Comparison of ENCODE assay signal across 20 cellular contexts in the genomic region with DNA sequence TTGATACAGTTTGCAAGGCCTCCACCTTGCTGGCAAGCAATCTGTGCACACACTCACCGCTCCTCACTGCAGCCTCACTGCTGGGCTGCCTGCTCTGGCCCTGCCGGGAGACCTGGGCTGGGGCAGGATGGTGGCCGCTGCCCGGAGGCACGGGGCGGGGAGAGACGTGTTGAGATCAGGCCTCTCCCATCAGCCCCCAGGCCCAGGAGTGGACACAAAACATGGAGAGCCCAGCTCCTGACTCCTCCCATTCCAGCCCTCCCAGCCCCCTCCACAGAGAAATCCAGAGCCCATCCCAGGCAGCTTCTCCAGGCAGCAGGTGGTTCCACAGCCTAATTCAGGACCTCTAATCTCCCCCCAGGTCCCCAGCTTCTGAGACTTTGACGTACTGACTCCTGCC. TPM values are rescaled to one million over a fixed set of nuclear protein-coding genes. Genes with fewer than 3 reads are reported as not detected.
A peak's percentile ranks its signal among the peaks of the same experiment; 100 is the strongest.
DNase-seq lines count a peak whose midpoint lies in the region; ATAC-seq lines count a peak whose summit lies in the region.
"Had no signal": no experiment of that assay in that cellular context is flagged by ENCODE, and none has a peak within 500 bp of the region (broad histone marks: within the 10 kb centered on the region; RNA-seq: fewer than 3 reads in every experiment).

No MANE protein-coding gene starts in this region.

- H3K27me3 ChIP-seq in mesendoderm (ENCODE audit: insufficient read depth, low read length, poor library complexity) = no peaks in the 10 kb centered on the region
- no peaks in the 10 kb centered on the region for H3K27me3 ChIP-seq in naive thymus-derived CD4-positive, alpha-beta T cell (ENCODE audit: control insufficient read depth in 2 of 2, insufficient read depth in 2 of 2, low read length in 2 of 2)

- no peaks in the 10 kb centered on the region for H3K4me1 ChIP-seq in mesendoderm (ENCODE audit: control insufficient read depth, low read depth, low read length)
- H3K4me1 ChIP-seq in naive thymus-derived CD4-positive, alpha-beta T cell (ENCODE audit: control insufficient read depth in 2 of 2, insufficient read depth in 2 of 2, low read length in 2 of 2) = no peaks in the 10 kb centered on the region
- H3K4me1 ChIP-seq: Caco-2, SJCRH30 had no signal

- H3K36me3 ChIP-seq in mesendoderm (ENCODE audit: control insufficient read depth, insufficient read depth, low read length) = no peaks in the 10 kb centered on the region
- H3K36me3 ChIP-seq in naive thymus-derived CD4-positive, alpha-beta T cell (ENCODE audit: control insufficient read depth in 2 of 3, insufficient read depth in 3 of 3, low read length in 3 of 3) = no peaks in the 10 kb centered on the region
- H3K36me3 ChIP-seq: SJCRH30 had no signal

- H3K27ac ChIP-seq in mesendoderm (ENCODE audit: low read depth, low read length) = no peak overlapping the region
- no peak overlapping the region for H3K27ac ChIP-seq in naive thymus-derived CD4-positive, alpha-beta T cell (ENCODE audit: low read depth, low read length)
- H3K27ac ChIP-seq: SJCRH30 had no signal

- no peak overlapping the region for H2BK5ac ChIP-seq in mesendoderm (ENCODE audit: low read length)

- no peak overlapping the region for H4K5ac ChIP-seq in mesendoderm (ENCODE audit: low read length)

- POLR2A ChIA-PET in naive thymus-derived CD4-positive, alpha-beta T cell (lab: Charles Lee) = interaction anchor here (0.8 kb wide), 1 partner anchor 17 kb away, joined by 3 read pairs; no protein-coding TSS in a partner anchor

- no peak overlapping the region for H3K4me2 ChIP-seq in mesendoderm (ENCODE audit: low read length)

- H3K4ac ChIP-seq in mesendoderm (ENCODE audit: low read depth, low read length) = no peak overlapping the region

- no peak overlapping the region for H2BK15ac ChIP-seq in mesendoderm (replicated peaks; ENCODE audit: low read depth)

- no peak overlapping the region for H3K9ac ChIP-seq in mesendoderm (ENCODE audit: low read length)

- no peak overlapping the region for H3K4me3 Mint-ChIP-seq in naive thymus-derived CD4-positive, alpha-beta T cell
- H3K4me3 Mint-ChIP-seq: CD4-positive, alpha-beta T cell had no signal

- H3K79me1 ChIP-seq in mesendoderm (ENCODE audit: low read length) = no peaks in the 10 kb centered on the region

- H3K36me3 Mint-ChIP-seq in naive thymus-derived CD4-positive, alpha-beta T cell = no peaks in the 10 kb centered on the region

- H3K27ac Mint-ChIP-seq in naive thymus-derived CD4-positive, alpha-beta T cell = no peak overlapping the region
- H3K27ac Mint-ChIP-seq: CD4-positive, alpha-beta T cell had no signal

- H2BK120ac ChIP-seq in mesendoderm (ENCODE audit: low read depth, low read length) = no peak overlapping the region

- peaks cover 11 to 33% (median 16%) of the 10 kb centered on the region in 5 donors for H3K27me3 Mint-ChIP-seq in naive thymus-derived CD4-positive, alpha-beta T cell

- CTCF ChIA-PET in naive thymus-derived CD4-positive, alpha-beta T cell (lab: Charles Lee) = no interaction called here

- no CpG with 5 or more reads among the region's 8 CpGs for WGBS in mesendoderm (ENCODE audit: extremely low coverage, insufficient coverage, low lambda C conversion rate)

- ATAC-seq in naive thymus-derived CD4-positive, alpha-beta T cell = no peak
- ATAC-seq in GM18868 (IDR thresholded peaks at IDR 0.05; ENCODE audit: unreplicated experiment) = no peak
- ATAC-seq: Panc1 had no signal

- DNase-seq in NCI-H82 (lab: John Stamatoyannopoulos, UW) (peak; percentile 71), ecto neural progenitor cell (ENCODE audit: low spot score) (peak; percentile 80), mesendoderm (no peak), medulla oblongata (ENCODE audit: extremely low spot score) (no peak), GDM1 (lab: John Stamatoyannopoulos, UW) (no peak)
- DNase-seq in naive thymus-derived CD4-positive, alpha-beta T cell = no peak
- DNase-seq: Caco-2; CD4-positive, alpha-beta T cell; DMS 273 treated with DMSO at 0.1 percent for 48 hours; DMS79 treated with DMSO at 0.1 percent for 48 hours; Karpas-422; MV-4-11; NCI-H1417; NCI-H1694 treated with DMSO at 0.1 percent for 48 hours; NCI-H2081 treated with DMSO at 0.1 percent for 48 hours; NCI-H510A; NK-92 treated with Interleukin-12 subunit alpha and Interleukin-12 subunit beta, amount 100 ng/mL, for 24 hours; SJCRH30 had no signal

- intact Hi-C loops in naive thymus-derived CD4-positive, alpha-beta T cell (cut with micrococcal nuclease) = no loop called here

- H3K56ac ChIP-seq in mesendoderm (ENCODE audit: low read length) = peak overlapping the region; percentile 10

- no peak overlapping the region for H2AK5ac ChIP-seq in mesendoderm (ENCODE audit: low read length)

- H3K9me3 Mint-ChIP-seq in naive thymus-derived CD4-positive, alpha-beta T cell = no peaks in the 10 kb centered on the region
- H3K9me3 Mint-ChIP-seq: CD4-positive, alpha-beta T cell had no signal

- no peak overlapping the region for H4K8ac ChIP-seq in mesendoderm (ENCODE audit: low read depth, low read length)

- H3K79me2 ChIP-seq in mesendoderm (ENCODE audit: control insufficient read depth, insufficient read depth, low read length) = no peaks in the 10 kb centered on the region

- no peak overlapping the region for H3K18ac ChIP-seq in mesendoderm (ENCODE audit: low read length)

- H3K4me3 ChIP-seq in mesendoderm (ENCODE audit: low read length) = no peak overlapping the region
- no peak overlapping the region for H3K4me3 ChIP-seq in naive thymus-derived CD4-positive, alpha-beta T cell (ENCODE audit: low read length)
- H3K4me3 ChIP-seq: SJCRH30 had no signal

- H3K4me1 Mint-ChIP-seq in naive thymus-derived CD4-positive, alpha-beta T cell = peaks cover 0 to 3% (median 0%) of the 10 kb centered on the region in 7 donors

- H3K23ac ChIP-seq in mesendoderm (ENCODE audit: low read length) = no peak overlapping the region

- no peaks in the 10 kb centered on the region for H3K9me3 ChIP-seq in naive thymus-derived CD4-positive, alpha-beta T cell (ENCODE audit: control insufficient read depth in 2 of 3, low read length in 3 of 3)
- H3K9me3 ChIP-seq: Caco-2, SJCRH30 had no signal

RNA-seq across cellular contexts. Expression of gene RPL38, which starts 23.1 kb away (rescaled TPM):
- polyA plus RNA-seq in mesendoderm (2013, experiment 1 of 2) = 4,842 TPM
- polyA plus RNA-seq in mesendoderm (2013, experiment 2 of 2) = 4,757 TPM
- 1,000 to 10,000 TPM; 1,097 to 2,553 (median 2,002) TPM for total RNA-seq in naive thymus-derived CD4-positive, alpha-beta T cell
- 1,000 to 10,000 TPM; 1,479 to 2,523 TPM for polyA plus RNA-seq in naive thymus-derived CD4-positive, alpha-beta T cell

RNA-seq across cellular contexts. Expression of gene TTYH2, which starts 33.0 kb away (rescaled TPM):
- polyA plus RNA-seq in mesendoderm (2013, experiment 1 of 2) = 1.2 TPM
- 1.1 TPM for polyA plus RNA-seq in mesendoderm (2013, experiment 2 of 2)
- 10 to 100 TPM in 2 of 5 experiments, 1 to 10 TPM in 3; 5.5 to 15.8 (median 9.9) TPM for total RNA-seq in naive thymus-derived CD4-positive, alpha-beta T cell
- 1 to 10 TPM; 1.9 to 2.0 TPM for polyA plus RNA-seq in naive thymus-derived CD4-positive, alpha-beta T cell

Comparison
In these comparisons a context has a peak if more than half of its experiments do, and no peak if none do; other contexts are left out.
1. DNase-seq: peak in NCI-H82 (single experiment) and ecto neural progenitor cell (single experiment); none in mesendoderm (single experiment), medulla oblongata (single experiment), naive thymus-derived CD4-positive, alpha-beta T cell (0 of 9) and GDM1 (single experiment).